In genomic region chr11:68004551-68005335, GRCh38 we compare ENCODE assay signal across 1 cellular context.
TF ChIP-seq lines count a peak whose summit lies in the region.

No MANE protein-coding gene starts in this region.

TF ChIP-seq in GM23338, 12 proteins besides CTCF, POLR2A, EP300 and RAD21 (continued from another document):
- TF ChIP-seq ZNF462 (CRISPR knock-in tag; IDR thresholded peaks at IDR 0.05) (no peak), POLR2AphosphoS5 (IDR thresholded peaks at IDR 0.05; ENCODE audit: low read depth) (no peak), NANOG (IDR thresholded peaks at IDR 0.05; ENCODE audit: borderline replicate concordance) (no peak), ZNF331 (CRISPR knock-in tag; IDR thresholded peaks at IDR 0.05; ENCODE audit: low read depth) (no peak), EZH2 (IDR thresholded peaks at IDR 0.05; ENCODE audit: low read depth, unreplicated experiment) (no peak), STAT1 (IDR thresholded peaks at IDR 0.05; ENCODE audit: unreplicated experiment) (no peak), JUNB (IDR thresholded peaks at IDR 0.05; ENCODE audit: unreplicated experiment) (no peak)
- TF ChIP-seq, protein P1, sequence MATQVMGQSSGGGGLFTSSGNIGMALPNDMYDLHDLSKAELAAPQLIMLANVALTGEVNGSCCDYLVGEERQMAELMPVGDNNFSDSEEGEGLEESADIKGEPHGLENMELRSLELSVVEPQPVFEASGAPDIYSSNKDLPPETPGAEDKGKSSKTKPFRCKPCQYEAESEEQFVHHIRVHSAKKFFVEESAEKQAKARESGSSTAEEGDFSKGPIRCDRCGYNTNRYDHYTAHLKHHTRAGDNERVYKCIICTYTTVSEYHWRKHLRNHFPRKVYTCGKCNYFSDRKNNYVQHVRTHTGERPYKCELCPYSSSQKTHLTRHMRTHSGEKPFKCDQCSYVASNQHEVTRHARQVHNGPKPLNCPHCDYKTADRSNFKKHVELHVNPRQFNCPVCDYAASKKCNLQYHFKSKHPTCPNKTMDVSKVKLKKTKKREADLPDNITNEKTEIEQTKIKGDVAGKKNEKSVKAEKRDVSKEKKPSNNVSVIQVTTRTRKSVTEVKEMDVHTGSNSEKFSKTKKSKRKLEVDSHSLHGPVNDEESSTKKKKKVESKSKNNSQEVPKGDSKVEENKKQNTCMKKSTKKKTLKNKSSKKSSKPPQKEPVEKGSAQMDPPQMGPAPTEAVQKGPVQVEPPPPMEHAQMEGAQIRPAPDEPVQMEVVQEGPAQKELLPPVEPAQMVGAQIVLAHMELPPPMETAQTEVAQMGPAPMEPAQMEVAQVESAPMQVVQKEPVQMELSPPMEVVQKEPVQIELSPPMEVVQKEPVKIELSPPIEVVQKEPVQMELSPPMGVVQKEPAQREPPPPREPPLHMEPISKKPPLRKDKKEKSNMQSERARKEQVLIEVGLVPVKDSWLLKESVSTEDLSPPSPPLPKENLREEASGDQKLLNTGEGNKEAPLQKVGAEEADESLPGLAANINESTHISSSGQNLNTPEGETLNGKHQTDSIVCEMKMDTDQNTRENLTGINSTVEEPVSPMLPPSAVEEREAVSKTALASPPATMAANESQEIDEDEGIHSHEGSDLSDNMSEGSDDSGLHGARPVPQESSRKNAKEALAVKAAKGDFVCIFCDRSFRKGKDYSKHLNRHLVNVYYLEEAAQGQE (IDR thresholded peaks at IDR 0.05; ENCODE audit: unreplicated experiment) = no peak
